8 cellular contexts compared by ENCODE assay signal in genomic region chr7:38398725-38399321, GRCh38.
A peak's percentile ranks its signal among the peaks of the same experiment; 100 is the strongest.
DNase-seq lines count a peak whose midpoint lies in the region; ATAC-seq and TF ChIP-seq lines count a peak whose summit lies in the region.

No MANE protein-coding gene starts in this region.

- H3K4me3 Mint-ChIP-seq in T-cell: no peak overlapping the region

- DNase-seq in AG09309 (ENCODE audit: low read depth): no peak
- DNase-seq in KG1 (lab: John Stamatoyannopoulos, UW): peak; percentile 9
- DNase-seq in T-cell: peak in 33 of 34 experiments; percentile 7 to 62 (median 48)
- DNase-seq in body of pancreas: peak; percentile 45 to 67 (median 57)
- peak; percentile 47 for DNase-seq in iris pigment epithelial cell (ENCODE audit: low read depth)
- peak; percentile 49 to 56 for DNase-seq in stimulated activated CD4-positive, alpha-beta T cell treated with anti-CD3 and anti-CD28 coated beads, Interleukin-1b, Interleukin-23, amount 100 ng/mL, for 4 hours (ENCODE audit: low read depth in 2 of 2)

- no peaks in the 10 kb centered on the region for H3K9me3 ChIP-seq in body of pancreas

- H3K4me3 ChIP-seq in AG09309 (ENCODE audit: control insufficient read depth, low read depth, low read length) (no peak overlapping the region), body of pancreas (no peak overlapping the region)

- WGBS in body of pancreas, 2 donors: 4 to 6% methylated on average over 9 of the region's 9 CpGs

- no peak for TF ChIP-seq POLR2A in body of pancreas (IDR thresholded peaks at IDR 0.05)

- no peaks in the 10 kb centered on the region for H3K36me3 Mint-ChIP-seq in T-cell

- POLR2A ChIA-PET in T-cell (lab: Charles Lee): interaction anchor here in 1 of 2 donors (0.7 kb wide), 1 partner anchor 40 kb away, joined by 3 read pairs; no protein-coding TSS in a partner anchor

- no peaks in the 10 kb centered on the region for H3K4me1 ChIP-seq in body of pancreas

- CTCF ChIA-PET in T-cell (lab: Charles Lee): interaction anchor here (0.6 to 2.3 kb wide), 17 partner anchors 9 to 1030 kb away, joined by 3 to 25 read pairs (median 3); no protein-coding TSS in a partner anchor

- H3K4me1 Mint-ChIP-seq in T-cell: peaks cover 1 to 6% (median 5%) of the 10 kb centered on the region in 3 donors

- intact Hi-C loops in body of pancreas (cut with DNase I): loop anchor here (5.0 kb wide), 1 partner anchor 1118 kb away; no protein-coding TSS in a partner anchor

- H3K9me3 Mint-ChIP-seq in T-cell: no peaks in the 10 kb centered on the region

- H3K27ac Mint-ChIP-seq in T-cell: no peak overlapping the region

- ATAC-seq in GM18867 (IDR thresholded peaks at IDR 0.05; ENCODE audit: unreplicated experiment) (peak; percentile 67), T-cell (replicated peaks in 1 of 4) (peak; percentile 46 to 73 (median 62)), body of pancreas (peak; percentile 78), HG02870 (IDR thresholded peaks at IDR 0.05; ENCODE audit: unreplicated experiment) (no peak)

- no peaks in the 10 kb centered on the region for H3K36me3 ChIP-seq in body of pancreas (replicated peaks in 1 of 2; ENCODE audit: insufficient read depth in 1 of 2, low read depth in 2 of 2)

- peak; percentile 93 for TF ChIP-seq CTCF in AG09309 (IDR thresholded peaks at IDR 0.05; ENCODE audit: control insufficient read depth, insufficient read depth, low read depth, low read length, missing control alignments)
- TF ChIP-seq CTCF in body of pancreas (IDR thresholded peaks at IDR 0.05): peak; percentile 67 to 96 (median 87)

- H3K27me3 ChIP-seq in body of pancreas: no peaks in the 10 kb centered on the region

- H3K27me3 Mint-ChIP-seq in T-cell: peaks cover 8 to 9% of the 10 kb centered on the region in 2 donors

- H3K27ac ChIP-seq in body of pancreas: no peak overlapping the region
